ENCODE assay signal across 11 cellular contexts in the genomic region with DNA sequence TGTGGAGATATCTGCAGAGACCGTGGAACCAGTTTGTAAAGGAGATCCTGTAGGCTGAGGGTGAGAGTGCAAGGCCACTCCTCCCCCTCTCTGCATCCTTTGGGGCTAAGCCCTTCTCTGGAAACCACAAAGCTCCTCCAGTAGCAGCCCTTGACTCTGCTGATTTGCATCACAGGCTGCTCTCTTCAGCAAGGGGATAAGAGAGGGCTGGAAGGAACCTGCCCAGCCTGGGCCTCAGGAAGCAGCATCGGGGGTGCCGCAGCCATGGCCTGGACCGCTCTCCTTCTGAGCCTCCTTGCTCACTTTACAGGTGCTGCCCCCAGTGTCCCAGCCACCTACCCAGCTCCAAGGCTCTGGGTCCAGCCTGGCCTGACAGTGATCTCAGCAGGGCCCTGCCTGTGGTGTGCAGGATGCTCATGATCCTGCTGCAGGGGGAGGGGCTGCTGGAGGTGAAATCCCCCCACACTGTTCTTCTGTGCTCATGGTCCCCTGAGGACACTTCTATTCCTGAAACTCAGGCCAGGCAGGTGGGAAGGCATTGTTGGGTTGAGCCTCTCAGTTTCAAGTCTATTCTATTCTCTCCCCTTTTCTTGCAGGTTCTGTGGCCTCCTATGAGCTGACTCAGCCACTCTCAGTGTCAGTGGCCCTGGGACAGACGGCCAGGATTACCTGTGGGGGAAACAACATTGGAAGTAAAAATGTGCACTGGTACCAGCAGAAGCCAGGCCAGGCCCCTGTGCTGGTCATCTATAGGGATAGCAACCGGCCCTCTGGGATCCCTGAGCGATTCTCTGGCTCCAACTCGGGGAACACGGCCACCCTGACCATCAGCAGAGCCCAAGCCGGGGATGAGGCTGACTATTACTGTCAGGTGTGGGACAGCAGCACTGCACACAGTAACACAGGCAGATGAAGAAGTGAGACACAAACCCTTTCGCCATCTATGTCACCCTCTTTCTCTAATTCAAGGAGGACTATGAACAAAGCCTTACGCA.
A peak's percentile ranks its signal among the peaks of the same experiment; 100 is the strongest.
DNase-seq lines count a peak whose midpoint lies in the region; ATAC-seq and TF ChIP-seq lines count a peak whose summit lies in the region.
"Had no signal": no experiment of that assay in that cellular context is flagged by ENCODE, and none has a peak within 500 bp of the region (broad histone marks: within the 10 kb centered on the region; RNA-seq: fewer than 3 reads in every experiment).

No MANE protein-coding gene starts in this region.

- H3K36me3 Mint-ChIP-seq in activated T-helper 1 cell treated with anti-CD3 and anti-CD28 coated beads, Interleukin-12 subunit alpha, Interleukin-12 subunit beta, Interleukin-2, Interleukin-4 antibody, amounts not matched to agents 30 ng/mL and 10 ng/mL and 1 ng/mL, durations not matched to agents 14 hours and 24 hours and 36 hours (ENCODE audit: low read depth): no peaks in the 10 kb centered on the region
- H3K36me3 Mint-ChIP-seq: brain had no signal

- peaks cover 86% of the 10 kb centered on the region for H3K4me1 Mint-ChIP-seq in activated T-helper 1 cell treated with anti-CD3 and anti-CD28 coated beads, Interleukin-12 subunit alpha, Interleukin-12 subunit beta, Interleukin-2, Interleukin-4 antibody, amounts not matched to agents 30 ng/mL and 10 ng/mL and 1 ng/mL, durations not matched to agents 14 hours and 24 hours and 36 hours (ENCODE audit: low read depth)
- H3K4me1 Mint-ChIP-seq: brain had no signal

- peak; percentile 15 to 46 for ATAC-seq in left cardiac atrium
- no peak for ATAC-seq in heart left ventricle
- ATAC-seq in upper lobe of right lung: peak; percentile 26
- no peak for ATAC-seq in GM19395 (IDR thresholded peaks at IDR 0.05; ENCODE audit: unreplicated experiment)

- 78 to 82% (median 80%) methylated on average over 12 of the region's 12 CpGs for WGBS in heart left ventricle, 4 donors

- H3K4me1 ChIP-seq in heart left ventricle (peaks cover 0 to 63% (median 0%) of the 10 kb centered on the region in 12 donors), upper lobe of right lung (peaks cover 5% of the 10 kb centered on the region)

- H3K9me3 ChIP-seq in heart left ventricle (no peaks in the 10 kb centered on the region), upper lobe of right lung (no peaks in the 10 kb centered on the region)

- no peak for TF ChIP-seq CTCF in heart left ventricle (IDR thresholded peaks at IDR 0.05)
- no peak for TF ChIP-seq CTCF in upper lobe of right lung (IDR thresholded peaks at IDR 0.05)

- no peak for TF ChIP-seq POLR2A in heart left ventricle (IDR thresholded peaks at IDR 0.05)

- H3K27me3 ChIP-seq in heart left ventricle: no peaks in the 10 kb centered on the region
- H3K27me3 ChIP-seq in upper lobe of right lung: no peaks in the 10 kb centered on the region

- intact Hi-C loops in left cardiac atrium (cut with DNase I) (no loop called here), heart left ventricle (cut with DNase I) (no loop called here), upper lobe of right lung (cut with DNase I) (no loop called here)
- intact Hi-C loops in activated T-helper 1 cell treated with anti-CD3 and anti-CD28 coated beads, Interleukin-12 subunit alpha, Interleukin-12 subunit beta, Interleukin-2, Interleukin-4 antibody, amounts not matched to agents 30 ng/mL and 10 ng/mL and 1 ng/mL, durations not matched to agents 14 hours and 24 hours and 36 hours (cut with micrococcal nuclease): no loop called here

- H3K36me3 ChIP-seq in heart left ventricle: no peaks in the 10 kb centered on the region
- no peaks in the 10 kb centered on the region for H3K36me3 ChIP-seq in upper lobe of right lung

- H3K4me3 ChIP-seq in heart left ventricle (peak overlapping the region in 1 of 12 donors; percentile 20), upper lobe of right lung (no peak overlapping the region)
- H3K4me3 ChIP-seq in Jurkat, Clone E6-1 (ENCODE audit: low read length): no peak overlapping the region

- peak overlapping the region; percentile 87 for H3K27ac Mint-ChIP-seq in activated T-helper 1 cell treated with anti-CD3 and anti-CD28 coated beads, Interleukin-12 subunit alpha, Interleukin-12 subunit beta, Interleukin-2, Interleukin-4 antibody, amounts not matched to agents 30 ng/mL and 10 ng/mL and 1 ng/mL, durations not matched to agents 14 hours and 24 hours and 36 hours
- H3K27ac Mint-ChIP-seq: brain had no signal

- peak overlapping the region in 1 of 12 donors; percentile 82 for H3K27ac ChIP-seq in heart left ventricle
- H3K27ac ChIP-seq in upper lobe of right lung: no peak overlapping the region

- H3K4me3 Mint-ChIP-seq in activated T-helper 1 cell treated with anti-CD3 and anti-CD28 coated beads, Interleukin-12 subunit alpha, Interleukin-12 subunit beta, Interleukin-2, Interleukin-4 antibody, amounts not matched to agents 30 ng/mL and 10 ng/mL and 1 ng/mL, durations not matched to agents 14 hours and 24 hours and 36 hours: peak overlapping the region; percentile 71
- H3K4me3 Mint-ChIP-seq: brain had no signal

- no peaks in the 10 kb centered on the region for H3K9me3 Mint-ChIP-seq in activated T-helper 1 cell treated with anti-CD3 and anti-CD28 coated beads, Interleukin-12 subunit alpha, Interleukin-12 subunit beta, Interleukin-2, Interleukin-4 antibody, amounts not matched to agents 30 ng/mL and 10 ng/mL and 1 ng/mL, durations not matched to agents 14 hours and 24 hours and 36 hours
- H3K9me3 Mint-ChIP-seq: brain had no signal

- DNase-seq in left cardiac atrium (no peak), heart left ventricle (no peak), upper lobe of right lung (no peak), foreskin melanocyte (no peak), HCEC 1CT (no peak)
- DNase-seq in Jurkat, Clone E6-1 (ENCODE audit: low read depth, low spot score): peak; percentile 22
- peak; percentile 49 for DNase-seq in activated T-helper 1 cell treated with anti-CD3 and anti-CD28 coated beads, Interleukin-12 subunit alpha, Interleukin-12 subunit beta, Interleukin-2, Interleukin-4 antibody, amounts not matched to agents 30 ng/mL and 10 ng/mL and 1 ng/mL, durations not matched to agents 14 hours and 24 hours and 36 hours (ENCODE audit: low spot score)
- DNase-seq: C1 segment of cervical spinal cord, KG1 had no signal

- peaks cover 1% of the 10 kb centered on the region for H3K27me3 Mint-ChIP-seq in activated T-helper 1 cell treated with anti-CD3 and anti-CD28 coated beads, Interleukin-12 subunit alpha, Interleukin-12 subunit beta, Interleukin-2, Interleukin-4 antibody, amounts not matched to agents 30 ng/mL and 10 ng/mL and 1 ng/mL, durations not matched to agents 14 hours and 24 hours and 36 hours (ENCODE audit: insufficient read depth)

Comparison
In these comparisons a context has a peak if more than half of its experiments do, and no peak if none do; other contexts are left out.
1. ATAC-seq: peak in left cardiac atrium (2 of 2) and upper lobe of right lung (single experiment); none in heart left ventricle (0 of 4) and GM19395 (single experiment).
2. DNase-seq: peak in Jurkat, Clone E6-1 (single experiment) and activated T-helper 1 cell treated with anti-CD3 and anti-CD28 coated beads, Interleukin-12 subunit alpha, Interleukin-12 subunit beta, Interleukin-2, Interleukin-4 antibody, amounts not matched to agents 30 ng/mL and 10 ng/mL and 1 ng/mL, durations not matched to agents 14 hours and 24 hours and 36 hours (single experiment); none in left cardiac atrium (single experiment), heart left ventricle (0 of 5), upper lobe of right lung (single experiment), foreskin melanocyte (single experiment) and HCEC 1CT (single experiment).